ENCODE assay signal across 9 cellular contexts in the genomic region with DNA sequence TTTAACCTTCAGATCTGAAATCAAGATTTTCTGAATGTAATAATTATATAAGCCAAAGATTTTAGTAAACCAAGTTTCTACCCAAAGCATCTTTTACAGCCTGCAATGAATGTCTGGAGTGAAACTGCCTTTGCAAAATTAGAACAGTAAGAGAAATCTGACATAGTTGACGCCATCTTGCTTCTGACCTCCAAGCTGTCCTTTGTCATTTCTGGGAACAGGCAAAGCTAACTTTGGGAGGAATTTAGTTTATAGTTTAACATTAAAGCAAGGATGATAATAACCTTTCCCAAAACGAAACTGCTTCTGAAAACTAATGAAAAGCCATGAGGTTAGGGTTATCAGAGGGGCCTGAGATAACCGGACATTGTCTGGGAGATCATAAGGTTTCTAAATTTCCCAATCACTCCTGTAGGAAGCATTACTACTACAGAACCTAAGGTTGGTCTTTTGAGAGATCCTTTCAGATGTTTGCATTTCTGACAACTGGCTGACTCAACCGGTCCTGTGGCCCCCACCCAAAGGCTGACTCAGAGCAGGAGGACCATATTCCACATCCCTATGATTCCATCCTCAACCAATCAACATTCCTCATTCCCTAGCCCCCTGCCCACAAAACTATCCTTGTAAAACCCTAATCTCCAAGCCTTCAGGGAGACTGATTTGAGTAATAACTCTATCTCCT.
A peak's percentile ranks its signal among the peaks of the same experiment; 100 is the strongest.
DNase-seq lines count a peak whose midpoint lies in the region; ATAC-seq and TF ChIP-seq lines count a peak whose summit lies in the region.
"Had no signal": no experiment of that assay in that cellular context is flagged by ENCODE, and none has a peak within 500 bp of the region (broad histone marks: within the 10 kb centered on the region; RNA-seq: fewer than 3 reads in every experiment).

No MANE protein-coding gene starts in this region.

- CTCF ChIA-PET in SK-N-SH (lab: Yijun Ruan, JAX) = interaction anchor here (1.7 kb wide), 1 partner anchor 10 kb away, joined by 4 read pairs; no protein-coding TSS in a partner anchor

- H3K27ac ChIP-seq in SK-N-SH (ENCODE audit: low read depth in 2 of 2, low read length in 1 of 2) (peak overlapping the region in 1 of 2 experiments; percentile 74; a peak in 3 of 4 replicates), epithelial cell of prostate (peak overlapping the region; percentile 92), gastrocnemius medialis (peak overlapping the region; percentile 88 to 95 (median 92)), vagina (no peak overlapping the region)

- no peak for TF ChIP-seq EP300 in SK-N-SH (IDR thresholded peaks at IDR 0.05; ENCODE audit: borderline replicate concordance in 1 of 2, low read depth in 1 of 2, low read length in 1 of 2)

- H3K79me2 ChIP-seq in SK-N-SH (ENCODE audit: insufficient read depth) = peaks cover 6% of the 10 kb centered on the region

- no peaks in the 10 kb centered on the region for H3K36me3 ChIP-seq in SK-N-SH (replicated peaks in 1 of 2; ENCODE audit: control insufficient read depth in 1 of 2, insufficient read depth in 2 of 2, low read length in 1 of 2)
- no peaks in the 10 kb centered on the region for H3K36me3 ChIP-seq in gastrocnemius medialis
- no peaks in the 10 kb centered on the region for H3K36me3 ChIP-seq in vagina

- no peak for DNase-seq in SK-N-SH
- peak; percentile 39 for DNase-seq in NCI-H460 (ENCODE audit: extremely low read depth, low read depth)
- DNase-seq in epithelial cell of prostate (ENCODE audit: low read depth, low spot score) = peak; percentile 36
- no peak for DNase-seq in gastrocnemius medialis
- DNase-seq in vagina (ENCODE audit: extremely low spot score in 2 of 2) = no peak
- no peak for DNase-seq in NCI-H526 treated with DMSO at 0.1 percent for 48 hours (lab: John Stamatoyannopoulos, UW)
- DNase-seq: activated naive CD4-positive, alpha-beta T cell had no signal

- in situ Hi-C loops in gastrocnemius medialis (cut with MboI; ENCODE audit: low sequenced_read_pairs in 4 of 4) = no loop called here

- no peak overlapping the region for H2AFZ ChIP-seq in SK-N-SH (ENCODE audit: low read depth)

- H3K9me3 ChIP-seq in SK-N-SH (no peaks in the 10 kb centered on the region), gastrocnemius medialis (no peaks in the 10 kb centered on the region), vagina (no peaks in the 10 kb centered on the region)

- 76% methylated on average over 4 of the region's 4 CpGs for WGBS in SK-N-SH (ENCODE audit: low lambda C conversion rate)

- intact Hi-C loops in gastrocnemius medialis (cut with DNase I; ENCODE audit: low total_unique reads) (loop anchor here (2.0 to 5.0 kb wide), 3 partner anchors 60 to 306 kb away; a partner anchor contains a TSS), vagina (cut with DNase I) (no loop called here)

- H3K9me2 ChIP-seq in SK-N-SH = no peaks in the 10 kb centered on the region

- H3K27me3 ChIP-seq in SK-N-SH (ENCODE audit: insufficient read depth) (no peaks in the 10 kb centered on the region), gastrocnemius medialis (no peaks in the 10 kb centered on the region), vagina (no peaks in the 10 kb centered on the region)

- no peak for ATAC-seq in SK-N-SH treated with all-trans-retinoic acid at 6 μM for 48 hours
- ATAC-seq in gastrocnemius medialis = no peak
- ATAC-seq in HG02884 (IDR thresholded peaks at IDR 0.05; ENCODE audit: unreplicated experiment) = no peak

- H4K20me1 ChIP-seq in SK-N-SH (ENCODE audit: insufficient read depth) = no peaks in the 10 kb centered on the region

- no peak overlapping the region for H3K4me3 ChIP-seq in SK-N-SH (ENCODE audit: low read depth in 2 of 2, low read length in 1 of 2)
- H3K4me3 ChIP-seq in gastrocnemius medialis = peak overlapping the region in 1 of 4 donors; percentile 31
- H3K4me3 ChIP-seq in vagina = no peak overlapping the region

- TF ChIP-seq CTCF in SK-N-SH (IDR thresholded peaks at IDR 0.05) (no peak), gastrocnemius medialis (IDR thresholded peaks at IDR 0.05 in 4 of 5, conservative IDR thresholded peaks at IDR 0.05 in 1 of 5) (peak in 1 of 5 experiments; percentile 1), vagina (IDR thresholded peaks at IDR 0.05) (no peak)

- no peak overlapping the region for H3K9ac ChIP-seq in SK-N-SH

- POLR2A ChIA-PET in SK-N-SH (lab: Yijun Ruan, JAX) = no interaction called here

- no peak overlapping the region for H3K4me2 ChIP-seq in SK-N-SH

- H3K4me1 ChIP-seq in SK-N-SH (ENCODE audit: control insufficient read depth in 1 of 2, insufficient read depth in 2 of 2, low read depth in 1 of 2, low read length in 1 of 2) = peaks cover 2 to 19% of the 10 kb centered on the region in 2 experiments
- peaks cover 58 to 70% of the 10 kb centered on the region in 2 donors for H3K4me1 ChIP-seq in gastrocnemius medialis
- peaks cover 30% of the 10 kb centered on the region for H3K4me1 ChIP-seq in vagina

- TF ChIP-seq POLR2A in gastrocnemius medialis (IDR thresholded peaks at IDR 0.05) = no peak
- TF ChIP-seq POLR2A in vagina (IDR thresholded peaks at IDR 0.05) = no peak

- H3F3A ChIP-seq in SK-N-SH (replicated peaks; ENCODE audit: insufficient read depth) = peaks cover 24% of the 10 kb centered on the region

- no peak for TF ChIP-seq RAD21 in SK-N-SH (IDR thresholded peaks at IDR 0.05; ENCODE audit: low read length)

TF ChIP-seq in SK-N-SH, 30 proteins besides CTCF, POLR2A, EP300 and RAD21:
- TF ChIP-seq TCF12 (IDR thresholded peaks at IDR 0.05) = no peak
- TF ChIP-seq, protein P1, sequence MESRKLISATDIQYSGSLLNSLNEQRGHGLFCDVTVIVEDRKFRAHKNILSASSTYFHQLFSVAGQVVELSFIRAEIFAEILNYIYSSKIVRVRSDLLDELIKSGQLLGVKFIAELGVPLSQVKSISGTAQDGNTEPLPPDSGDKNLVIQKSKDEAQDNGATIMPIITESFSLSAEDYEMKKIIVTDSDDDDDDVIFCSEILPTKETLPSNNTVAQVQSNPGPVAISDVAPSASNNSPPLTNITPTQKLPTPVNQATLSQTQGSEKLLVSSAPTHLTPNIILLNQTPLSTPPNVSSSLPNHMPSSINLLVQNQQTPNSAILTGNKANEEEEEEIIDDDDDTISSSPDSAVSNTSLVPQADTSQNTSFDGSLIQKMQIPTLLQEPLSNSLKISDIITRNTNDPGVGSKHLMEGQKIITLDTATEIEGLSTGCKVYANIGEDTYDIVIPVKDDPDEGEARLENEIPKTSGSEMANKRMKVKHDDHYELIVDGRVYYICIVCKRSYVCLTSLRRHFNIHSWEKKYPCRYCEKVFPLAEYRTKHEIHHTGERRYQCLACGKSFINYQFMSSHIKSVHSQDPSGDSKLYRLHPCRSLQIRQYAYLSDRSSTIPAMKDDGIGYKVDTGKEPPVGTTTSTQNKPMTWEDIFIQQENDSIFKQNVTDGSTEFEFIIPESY (IDR thresholded peaks at IDR 0.05; ENCODE audit: borderline replicate concordance, low read depth) = no peak
- TF ChIP-seq TAF1 (IDR thresholded peaks at IDR 0.05; ENCODE audit: borderline replicate concordance, low read depth, low read length) = no peak
- peak; percentile 22; the same call in 1 of the 2 replicates for TF ChIP-seq FOSL2 (IDR thresholded peaks at IDR 0.05; ENCODE audit: borderline replicate concordance, low read depth)
- TF ChIP-seq, protein P2, sequence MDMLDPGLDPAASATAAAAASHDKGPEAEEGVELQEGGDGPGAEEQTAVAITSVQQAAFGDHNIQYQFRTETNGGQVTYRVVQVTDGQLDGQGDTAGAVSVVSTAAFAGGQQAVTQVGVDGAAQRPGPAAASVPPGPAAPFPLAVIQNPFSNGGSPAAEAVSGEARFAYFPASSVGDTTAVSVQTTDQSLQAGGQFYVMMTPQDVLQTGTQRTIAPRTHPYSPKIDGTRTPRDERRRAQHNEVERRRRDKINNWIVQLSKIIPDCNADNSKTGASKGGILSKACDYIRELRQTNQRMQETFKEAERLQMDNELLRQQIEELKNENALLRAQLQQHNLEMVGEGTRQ (IDR thresholded peaks at IDR 0.05; ENCODE audit: borderline replicate concordance, low read depth, low read length) = no peak

TF ChIP-seq in SK-N-SH treated with all-trans-retinoic acid at 6 μM for 48 hours, 23 proteins besides CTCF, POLR2A, EP300 and RAD21 (continues in another document):
- no peak for TF ChIP-seq BACH2 (CRISPR knock-in tag; IDR thresholded peaks at IDR 0.05; ENCODE audit: borderline replicate concordance)
- no peak for TF ChIP-seq PPARA (CRISPR knock-in tag; IDR thresholded peaks at IDR 0.05; ENCODE audit: borderline replicate concordance)
- no peak for TF ChIP-seq ZNF70 (CRISPR knock-in tag; IDR thresholded peaks at IDR 0.05)
- no peak for TF ChIP-seq CSDC2 (CRISPR knock-in tag; IDR thresholded peaks at IDR 0.05)
- TF ChIP-seq, protein P3, sequence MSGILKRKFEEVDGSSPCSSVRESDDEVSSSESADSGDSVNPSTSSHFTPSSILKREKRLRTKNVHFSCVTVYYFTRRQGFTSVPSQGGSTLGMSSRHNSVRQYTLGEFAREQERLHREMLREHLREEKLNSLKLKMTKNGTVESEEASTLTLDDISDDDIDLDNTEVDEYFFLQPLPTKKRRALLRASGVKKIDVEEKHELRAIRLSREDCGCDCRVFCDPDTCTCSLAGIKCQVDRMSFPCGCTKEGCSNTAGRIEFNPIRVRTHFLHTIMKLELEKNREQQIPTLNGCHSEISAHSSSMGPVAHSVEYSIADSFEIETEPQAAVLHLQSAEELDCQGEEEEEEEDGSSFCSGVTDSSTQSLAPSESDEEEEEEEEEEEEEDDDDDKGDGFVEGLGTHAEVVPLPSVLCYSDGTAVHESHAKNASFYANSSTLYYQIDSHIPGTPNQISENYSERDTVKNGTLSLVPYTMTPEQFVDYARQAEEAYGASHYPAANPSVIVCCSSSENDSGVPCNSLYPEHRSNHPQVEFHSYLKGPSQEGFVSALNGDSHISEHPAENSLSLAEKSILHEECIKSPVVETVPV (CRISPR knock-in tag; IDR thresholded peaks at IDR 0.05) = no peak
- no peak for TF ChIP-seq ARNTL (CRISPR knock-in tag; IDR thresholded peaks at IDR 0.05; ENCODE audit: borderline replicate concordance, low read depth)

Comparison
In these comparisons a context has a peak if more than half of its experiments do, and no peak if none do; other contexts are left out.
1. DNase-seq: peak in NCI-H460 (single experiment) and epithelial cell of prostate (single experiment); none in SK-N-SH (single experiment), gastrocnemius medialis (0 of 2), vagina (0 of 2) and NCI-H526 treated with DMSO at 0.1 percent for 48 hours (single experiment).